Comparison of ENCODE assay signal across 22 cellular contexts in genomic region chr17:79165296-79165695, GRCh38.
DNase-seq lines count a peak whose midpoint lies in the region; ATAC-seq, FAIRE-seq and TF ChIP-seq lines count a peak whose summit lies in the region.
"Had no signal": no experiment of that assay in that cellular context is flagged by ENCODE, and none has a peak within 500 bp of the region (broad histone marks: within the 10 kb centered on the region; RNA-seq: fewer than 3 reads in every experiment).

No MANE protein-coding gene starts in this region.

- no peak overlapping the region for H2BK15ac ChIP-seq in neuronal stem cell (ENCODE audit: low read length)

- H3K79me1 ChIP-seq in neuronal stem cell (ENCODE audit: low read depth, low read length) = no peaks in the 10 kb centered on the region

- no peak for DNase-seq in HepG2 (ENCODE audit: low spot score)
- no peak for DNase-seq in right lobe of liver
- DNase-seq in NCI-H345 (lab: John Stamatoyannopoulos, UW) = peak; percentile 33
- no peak for DNase-seq in neuronal stem cell (ENCODE audit: low spot score)
- DNase-seq in GM19238 (ENCODE audit: insufficient read length, low spot score) = no peak
- no peak for DNase-seq in NCI-H1105 treated with DMSO at 0.1 percent for 48 hours (lab: John Stamatoyannopoulos, UW)
- DNase-seq: 8988T; ACHN; AML-193; Calu3; CD4-positive, alpha-beta T cell; CD8-positive, alpha-beta memory T cell; DMS53; DMS79 treated with DMSO at 0.1 percent for 48 hours; GF-D8; GOT3; HFFc6 had no signal

- peak overlapping the region; percentile 98 for H2AK5ac ChIP-seq in neuronal stem cell (ENCODE audit: low read depth, low read length)

- no peak overlapping the region for H3K4ac ChIP-seq in neuronal stem cell (ENCODE audit: low read length)

- TF ChIP-seq POLR2A in HepG2 (IDR thresholded peaks at IDR 0.05; ENCODE audit: insufficient read depth in 1 of 2, low read depth in 2 of 2, low read length in 2 of 2) = no peak
- no peak for TF ChIP-seq POLR2A in right lobe of liver (IDR thresholded peaks at IDR 0.05)

- no peak overlapping the region for H3K4me3 ChIP-seq in HepG2 (replicated peaks in 1 of 3; ENCODE audit: insufficient read depth in 1 of 3, low read depth in 2 of 3, low read length in 3 of 3)
- no peak overlapping the region for H3K4me3 ChIP-seq in right lobe of liver
- H3K4me3 ChIP-seq in neuronal stem cell (ENCODE audit: low read length in 2 of 2) = no peak overlapping the region
- H3K4me3 ChIP-seq: A549, HAP-1 had no signal

- H4K20me1 ChIP-seq in HepG2 (ENCODE audit: insufficient read depth, low read length) = no peaks in the 10 kb centered on the region; the same call in 1 of the 2 replicates

- no peak overlapping the region for H4K8ac ChIP-seq in neuronal stem cell (ENCODE audit: low read depth, low read length)

- H3K4me2 ChIP-seq in HepG2 (ENCODE audit: low read depth, low read length) = no peak overlapping the region
- H3K4me2 ChIP-seq in neuronal stem cell (ENCODE audit: insufficient read depth, low read length, poor library complexity, severe bottlenecking) = no peak overlapping the region
- H3K4me2 ChIP-seq: A549 had no signal

- H3K79me2 ChIP-seq in HepG2 (ENCODE audit: insufficient read depth, low read length) = no peaks in the 10 kb centered on the region

- H3K36me3 ChIP-seq in HepG2 (replicated peaks in 1 of 2; ENCODE audit: control insufficient read depth in 1 of 2, insufficient read depth in 2 of 2, low read length in 2 of 2) (no peaks in the 10 kb centered on the region), right lobe of liver (no peaks in the 10 kb centered on the region), neuronal stem cell (replicated peaks in 1 of 2; ENCODE audit: control insufficient read depth in 2 of 2, insufficient read depth in 2 of 2, low read length in 2 of 2) (no peaks in the 10 kb centered on the region)
- H3K36me3 ChIP-seq: HAP-1 had no signal

- TF ChIP-seq CTCF in HepG2 (CRISPR knock-in tag; IDR thresholded peaks at IDR 0.05) (no peak), right lobe of liver (IDR thresholded peaks at IDR 0.05) (no peak)

- CTCF ChIA-PET in HepG2 (lab: Yijun Ruan, JAX; ENCODE audit: low intra/inter-chr PET ratio, low total read pairs) = no interaction called here

- no peak for TF ChIP-seq EP300 in HepG2 (IDR thresholded peaks at IDR 0.05; ENCODE audit: low read depth in 2 of 2, low read length in 2 of 2)
- TF ChIP-seq EP300 in HepG2 (CRISPR knock-in tag; IDR thresholded peaks at IDR 0.05; ENCODE audit: borderline replicate concordance) = no peak

- no peak overlapping the region for H4K91ac ChIP-seq in neuronal stem cell (ENCODE audit: low read depth, low read length, poor library complexity)

- intact Hi-C loops in HepG2 (cut with micrococcal nuclease; ENCODE audit: unreplicated experiment) (no loop called here), right lobe of liver (cut with DNase I) (no loop called here)

- POLR2A ChIA-PET in HepG2 (lab: Yijun Ruan, JAX) = no interaction called here

- no peaks in the 10 kb centered on the region for H3K4me1 ChIP-seq in HepG2 (ENCODE audit: insufficient read depth, low read length)
- H3K4me1 ChIP-seq in right lobe of liver = no peaks in the 10 kb centered on the region
- peaks cover 0 to 9% of the 10 kb centered on the region in 2 donors for H3K4me1 ChIP-seq in neuronal stem cell (ENCODE audit: control insufficient read depth in 2 of 2, insufficient read depth in 1 of 2, low read depth in 1 of 2, low read length in 2 of 2)
- H3K4me1 ChIP-seq: HAP-1 had no signal

- no peak for FAIRE-seq in HepG2 (lab: Jason Lieb, UNC)
- FAIRE-seq: A549, GM12891, GM18507, H54 had no signal

- H2AFZ ChIP-seq in HepG2 (ENCODE audit: low read length) (no peak overlapping the region), neuronal stem cell (ENCODE audit: low read length) (no peak overlapping the region)

- no peak overlapping the region for H3K27ac ChIP-seq in HepG2 (ENCODE audit: extremely low read length, insufficient read depth, low read length)
- H3K27ac ChIP-seq in right lobe of liver = no peak overlapping the region
- no peak overlapping the region for H3K27ac ChIP-seq in neuronal stem cell (replicated peaks; ENCODE audit: low read length)
- H3K27ac ChIP-seq: A549 had no signal

- ATAC-seq in HepG2 (no peak), right lobe of liver (no peak)

- no peak overlapping the region for H2BK120ac ChIP-seq in neuronal stem cell (ENCODE audit: low read depth, low read length)

- H2BK5ac ChIP-seq in neuronal stem cell (ENCODE audit: low read length) = peak overlapping the region; percentile 39

- H2BK12ac ChIP-seq in neuronal stem cell (ENCODE audit: low read length) = no peak overlapping the region

- H3K27me3 ChIP-seq in HepG2 (ENCODE audit: control insufficient read depth in 1 of 2, insufficient read depth in 2 of 2, low read length in 2 of 2) (peaks cover 43 to 98% of the 10 kb centered on the region in 2 experiments), right lobe of liver (no peaks in the 10 kb centered on the region), neuronal stem cell (ENCODE audit: control insufficient read depth in 3 of 3, insufficient read depth in 3 of 3, low read depth in 1 of 3, low read length in 3 of 3) (peaks cover 0 to 74% (median 0%) of the 10 kb centered on the region in 3 experiments)

- H3K14ac ChIP-seq in neuronal stem cell (ENCODE audit: low read length) = no peak overlapping the region

- H3K9me3 ChIP-seq in HepG2 (ENCODE audit: low read length) (no peaks in the 10 kb centered on the region), right lobe of liver (no peaks in the 10 kb centered on the region), neuronal stem cell (replicated peaks in 1 of 2; ENCODE audit: control insufficient read depth in 2 of 2, insufficient read depth in 1 of 2, low read depth in 1 of 2, low read length in 2 of 2) (no peaks in the 10 kb centered on the region)
- H3K9me3 ChIP-seq: A549, HAP-1 had no signal

- TF ChIP-seq RAD21 in HepG2 (CRISPR knock-in tag; IDR thresholded peaks at IDR 0.05) = no peak

- 9% methylated on average over 12 of the region's 13 CpGs for WGBS in HepG2 (ENCODE audit: low lambda C conversion rate)
- 41% methylated on average over 7 of the region's 13 CpGs for WGBS in right lobe of liver (ENCODE audit: insufficient coverage, low coverage, low lambda C conversion rate, missing lambda C conversion rate)
- no CpG with 5 or more reads among the region's 13 CpGs for WGBS in neuronal stem cell (ENCODE audit: extremely low coverage in 2 of 2, insufficient read length in 2 of 2, insufficient replicate concordance in 1 of 2), 2 donors

- no peak overlapping the region for H3K9ac ChIP-seq in HepG2 (ENCODE audit: insufficient read depth, low read depth, low read length)
- H3K9ac ChIP-seq in neuronal stem cell (ENCODE audit: low read depth, low read length, poor library complexity) = no peak overlapping the region

- in situ Hi-C loops in HepG2 (cut with HindIII; ENCODE audit: extremely low pct_ligation_motif_present, low pct_unique_long_range_greater_than_20kb) = no loop called here

- BruUV-seq in HepG2 (replicated peaks; lab: Mats Ljungman, UMichigan) = no TSS peak

- H3K23ac ChIP-seq in neuronal stem cell (ENCODE audit: low read depth, low read length, poor library complexity) = no peak overlapping the region

- H3K18ac ChIP-seq in neuronal stem cell (ENCODE audit: low read length) = no peak overlapping the region

TF ChIP-seq in HepG2, 621 proteins besides CTCF, POLR2A, EP300 and RAD21:
- TF ChIP-seq, protein P1, sequence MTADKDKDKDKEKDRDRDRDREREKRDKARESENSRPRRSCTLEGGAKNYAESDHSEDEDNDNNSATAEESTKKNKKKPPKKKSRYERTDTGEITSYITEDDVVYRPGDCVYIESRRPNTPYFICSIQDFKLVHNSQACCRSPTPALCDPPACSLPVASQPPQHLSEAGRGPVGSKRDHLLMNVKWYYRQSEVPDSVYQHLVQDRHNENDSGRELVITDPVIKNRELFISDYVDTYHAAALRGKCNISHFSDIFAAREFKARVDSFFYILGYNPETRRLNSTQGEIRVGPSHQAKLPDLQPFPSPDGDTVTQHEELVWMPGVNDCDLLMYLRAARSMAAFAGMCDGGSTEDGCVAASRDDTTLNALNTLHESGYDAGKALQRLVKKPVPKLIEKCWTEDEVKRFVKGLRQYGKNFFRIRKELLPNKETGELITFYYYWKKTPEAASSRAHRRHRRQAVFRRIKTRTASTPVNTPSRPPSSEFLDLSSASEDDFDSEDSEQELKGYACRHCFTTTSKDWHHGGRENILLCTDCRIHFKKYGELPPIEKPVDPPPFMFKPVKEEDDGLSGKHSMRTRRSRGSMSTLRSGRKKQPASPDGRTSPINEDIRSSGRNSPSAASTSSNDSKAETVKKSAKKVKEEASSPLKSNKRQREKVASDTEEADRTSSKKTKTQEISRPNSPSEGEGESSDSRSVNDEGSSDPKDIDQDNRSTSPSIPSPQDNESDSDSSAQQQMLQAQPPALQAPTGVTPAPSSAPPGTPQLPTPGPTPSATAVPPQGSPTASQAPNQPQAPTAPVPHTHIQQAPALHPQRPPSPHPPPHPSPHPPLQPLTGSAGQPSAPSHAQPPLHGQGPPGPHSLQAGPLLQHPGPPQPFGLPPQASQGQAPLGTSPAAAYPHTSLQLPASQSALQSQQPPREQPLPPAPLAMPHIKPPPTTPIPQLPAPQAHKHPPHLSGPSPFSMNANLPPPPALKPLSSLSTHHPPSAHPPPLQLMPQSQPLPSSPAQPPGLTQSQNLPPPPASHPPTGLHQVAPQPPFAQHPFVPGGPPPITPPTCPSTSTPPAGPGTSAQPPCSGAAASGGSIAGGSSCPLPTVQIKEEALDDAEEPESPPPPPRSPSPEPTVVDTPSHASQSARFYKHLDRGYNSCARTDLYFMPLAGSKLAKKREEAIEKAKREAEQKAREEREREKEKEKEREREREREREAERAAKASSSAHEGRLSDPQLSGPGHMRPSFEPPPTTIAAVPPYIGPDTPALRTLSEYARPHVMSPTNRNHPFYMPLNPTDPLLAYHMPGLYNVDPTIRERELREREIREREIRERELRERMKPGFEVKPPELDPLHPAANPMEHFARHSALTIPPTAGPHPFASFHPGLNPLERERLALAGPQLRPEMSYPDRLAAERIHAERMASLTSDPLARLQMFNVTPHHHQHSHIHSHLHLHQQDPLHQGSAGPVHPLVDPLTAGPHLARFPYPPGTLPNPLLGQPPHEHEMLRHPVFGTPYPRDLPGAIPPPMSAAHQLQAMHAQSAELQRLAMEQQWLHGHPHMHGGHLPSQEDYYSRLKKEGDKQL (CRISPR knock-in tag; IDR thresholded peaks at IDR 0.05; ENCODE audit: low read depth) = no peak
- TF ChIP-seq EZH2 (conservative IDR thresholded peaks at IDR 0.05; ENCODE audit: low read depth, low read length) = 0 out of 2 replicates have a peak, but pooled peaks have one; percentile 3
